Comparison of ENCODE assay signal across 18 cellular contexts in the genomic region with DNA sequence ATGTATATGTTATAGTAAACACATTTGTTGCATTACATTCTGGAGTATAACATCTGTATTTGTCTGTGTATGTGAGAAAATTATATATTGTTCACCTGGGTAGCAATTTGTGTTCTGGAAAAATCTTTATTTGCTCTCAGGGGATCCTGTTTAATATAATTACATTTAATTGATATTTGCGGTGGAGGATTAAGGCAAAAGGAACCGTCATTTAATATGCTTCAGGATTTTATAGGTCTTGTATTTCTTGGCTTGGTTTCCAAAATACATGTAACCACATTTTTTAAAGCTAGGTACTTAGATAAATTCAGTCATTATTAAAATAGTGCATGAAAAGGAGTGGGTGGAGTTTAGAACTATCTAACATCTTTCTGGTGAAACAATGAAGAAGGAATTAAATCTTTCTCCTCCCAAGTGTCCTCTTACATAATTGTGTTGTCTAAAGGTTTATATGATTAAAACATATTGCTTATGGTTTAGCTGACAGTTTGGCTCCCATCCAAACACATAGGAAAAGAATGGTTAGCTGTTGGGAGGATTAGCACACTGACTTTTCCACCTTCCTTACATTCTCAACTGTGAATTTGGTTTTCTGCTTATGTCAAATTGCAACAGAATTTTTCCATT.
DNase-seq lines count a peak whose midpoint lies in the region; ATAC-seq and TF ChIP-seq lines count a peak whose summit lies in the region.
"Had no signal": no experiment of that assay in that cellular context is flagged by ENCODE, and none has a peak within 500 bp of the region (broad histone marks: within the 10 kb centered on the region; RNA-seq: fewer than 3 reads in every experiment).

No MANE protein-coding gene starts in this region.

- no peak overlapping the region for H3K27ac ChIP-seq in spleen
- H3K27ac ChIP-seq: 22Rv1 had no signal

- no peak for ATAC-seq in GM19452 (IDR thresholded peaks at IDR 0.05; ENCODE audit: unreplicated experiment)

- no peaks in the 10 kb centered on the region for H3K9me3 ChIP-seq in spleen

- no peak overlapping the region for H3K4me3 Mint-ChIP-seq in nephron
- H3K4me3 Mint-ChIP-seq: B cell had no signal

- H3K27ac Mint-ChIP-seq in nephron = peak overlapping the region; percentile 25 to 90 (median 83)
- H3K27ac Mint-ChIP-seq: B cell, IgD-negative memory B cell had no signal

- no peaks in the 10 kb centered on the region for H3K4me1 ChIP-seq in spleen

- TF ChIP-seq CTCF in nephron (IDR thresholded peaks at IDR 0.05; ENCODE audit: unreplicated experiment in 3 of 3) = no peak
- TF ChIP-seq CTCF in spleen (IDR thresholded peaks at IDR 0.05 in 8 of 11, conservative IDR thresholded peaks at IDR 0.05 in 3 of 11) = no peak

- DNase-seq in NCI-H146 (lab: John Stamatoyannopoulos, UW) (peak; percentile 4), NCI-H146 treated with DMSO at 0.1 percent for 48 hours (lab: John Stamatoyannopoulos, UW; ENCODE audit: unreplicated experiment) (no peak), NCI-H1105 treated with DMSO at 0.1 percent for 48 hours (lab: John Stamatoyannopoulos, UW) (peak; percentile 90), NCI-H748 (lab: John Stamatoyannopoulos, UW; ENCODE audit: unreplicated experiment) (peak; percentile 90), spleen (no peak), NCI-H526 treated with DMSO at 0.1 percent for 48 hours (lab: John Stamatoyannopoulos, UW) (no peak)
- DNase-seq: GDM1, H7, Karpas-422, MM.1S, NCI-H2029, NCI-H510A treated with DMSO at 0.1 percent for 48 hours, Right ventricle myocardium superior had no signal

- no peak for TF ChIP-seq POLR2A in spleen (IDR thresholded peaks at IDR 0.05)

- peaks cover 47% of the 10 kb centered on the region for H3K4me1 Mint-ChIP-seq in nephron
- H3K4me1 Mint-ChIP-seq: B cell, IgD-negative memory B cell had no signal

- H3K9me3 Mint-ChIP-seq in nephron = no peaks in the 10 kb centered on the region

- H3K27me3 Mint-ChIP-seq in nephron (ENCODE audit: low read depth) = no peaks in the 10 kb centered on the region

- intact Hi-C loops in spleen (cut with DNase I; ENCODE audit: low total_unique reads) = no loop called here

- no peaks in the 10 kb centered on the region for H3K36me3 ChIP-seq in spleen

- peaks cover 0 to 4% (median 0%) of the 10 kb centered on the region in 7 donors for H3K27me3 ChIP-seq in spleen (replicated peaks in 1 of 7)

- H3K36me3 Mint-ChIP-seq in nephron (ENCODE audit: low read depth) = no peaks in the 10 kb centered on the region
- H3K36me3 Mint-ChIP-seq: IgD-negative memory B cell had no signal

- no peak overlapping the region for H3K4me3 ChIP-seq in spleen

- 80 to 89% (median 84%) methylated on average over 2 of the region's 2 CpGs for WGBS in spleen, 5 donors

Comparison
In these comparisons a context has a peak if more than half of its experiments do, and no peak if none do; other contexts are left out.
1. DNase-seq: peak in NCI-H146 (single experiment), NCI-H1105 treated with DMSO at 0.1 percent for 48 hours (single experiment) and NCI-H748 (single experiment); none in NCI-H146 treated with DMSO at 0.1 percent for 48 hours (single experiment), spleen (single experiment) and NCI-H526 treated with DMSO at 0.1 percent for 48 hours (single experiment).